ENCODE assay signal across 25 cellular contexts in genomic region chr1:48222501-48223242, GRCh38. TPM values are rescaled to one million over a fixed set of nuclear protein-coding genes. Genes with fewer than 3 reads are reported as not detected.
A peak's percentile ranks its signal among the peaks of the same experiment; 100 is the strongest.
DNase-seq lines count a peak whose midpoint lies in the region; ATAC-seq and TF ChIP-seq lines count a peak whose summit lies in the region.
"Had no signal": no experiment of that assay in that cellular context is flagged by ENCODE, and none has a peak within 500 bp of the region (broad histone marks: within the 10 kb centered on the region; RNA-seq: fewer than 3 reads in every experiment).

Gene SLC5A9, plus strand, starts transcription at chr1:48222716. Its CDS starts 21 bp downstream, at chr1:48222737.

- TF ChIP-seq CTCF in Peyer's patch (IDR thresholded peaks at IDR 0.05) (peak in 1 of 6 experiments; percentile 9), lower lobe of right lung (IDR thresholded peaks at IDR 0.05) (no peak), transverse colon (IDR thresholded peaks at IDR 0.05) (no peak)

- TF ChIP-seq POLR2A in Peyer's patch (IDR thresholded peaks at IDR 0.05): peak; percentile 75 to 78
- TF ChIP-seq POLR2A in transverse colon (IDR thresholded peaks at IDR 0.05): no peak

- H3K9me3 Mint-ChIP-seq in immature natural killer cell: no peaks in the 10 kb centered on the region
- H3K9me3 Mint-ChIP-seq: stimulated activated naive B cell treated with anti-CD40 and anti-IgM and Interleukin-4, amounts not matched to agents 10 μg/mL and 1 μg/mL and 100 μg/mL, for 72 hours had no signal

- no peaks in the 10 kb centered on the region for H3K36me3 ChIP-seq in Peyer's patch
- H3K36me3 ChIP-seq in lower lobe of right lung: no peaks in the 10 kb centered on the region
- H3K36me3 ChIP-seq in transverse colon: no peaks in the 10 kb centered on the region
- H3K36me3 ChIP-seq: brain microvascular endothelial cell, right atrium auricular region, SJSA1 had no signal

- peaks cover 0 to 1% (median 0%) of the 10 kb centered on the region in 3 donors for H3K27me3 Mint-ChIP-seq in immature natural killer cell (ENCODE audit: low read depth in 3 of 3)

- peaks cover 0 to 4% (median 0%) of the 10 kb centered on the region in 3 donors for H3K36me3 Mint-ChIP-seq in immature natural killer cell

- DNase-seq in Peyer's patch (peak in 2 of 3 donors; percentile 77), immature natural killer cell (no peak), lower lobe of right lung (no peak), transverse colon (peak; percentile 35), hippocampal formation (lab: John Stamatoyannopoulos, UW) (no peak)
- DNase-seq: activated CD8-positive, alpha-beta T cell treated with anti-CD3 and anti-CD28 coated beads, Interleukin-2, amount 10 ng/mL, durations not matched to agents 7 days and 5 days; activated gamma-delta T cell; brain microvascular endothelial cell; DMS 273 treated with DMSO at 0.1 percent for 48 hours; effector CD8-positive, alpha-beta T cell; foreskin fibroblast; KBM-7; MM.1S; NCI-H146; nucleus accumbens; stimulated activated CD4-positive, alpha-beta T cell treated with anti-CD3 and anti-CD28 coated beads, Interleukin-12 subunit alpha, Interleukin-12 subunit beta, amount 100 ng/mL, for 4 hours; stimulated activated CD4-positive, alpha-beta T cell treated with anti-CD3 and anti-CD28 coated beads, Interleukin-4, amount 100 ng/mL, for 24 hours; stimulated activated naive B cell treated with anti-CD40 and anti-IgM and Interleukin-4, amounts not matched to agents 10 μg/mL and 1 μg/mL and 100 μg/mL, for 72 hours; T-helper 1 cell had no signal

- intact Hi-C loops in lower lobe of right lung (cut with DNase I) (no loop called here), transverse colon (cut with DNase I; ENCODE audit: low total_unique reads) (no loop called here)

- H3K27ac Mint-ChIP-seq in immature natural killer cell: peak within 1 kb of the TSS in 4 of 6 donors; percentile 1 to 51 (median 15)
- H3K27ac Mint-ChIP-seq: activated CD8-positive, alpha-beta T cell treated with anti-CD3 and anti-CD28 coated beads, Interleukin-2, amount 10 ng/mL, durations not matched to agents 7 days and 5 days; stimulated activated naive B cell treated with anti-CD40 and anti-IgM and Interleukin-4, amounts not matched to agents 10 μg/mL and 1 μg/mL and 100 μg/mL, for 72 hours had no signal

- no peak within 1 kb of the TSS for H3K4me3 Mint-ChIP-seq in immature natural killer cell
- H3K4me3 Mint-ChIP-seq: activated CD8-positive, alpha-beta T cell treated with anti-CD3 and anti-CD28 coated beads, Interleukin-2, amount 10 ng/mL, durations not matched to agents 7 days and 5 days; stimulated activated naive B cell treated with anti-CD40 and anti-IgM and Interleukin-4, amounts not matched to agents 10 μg/mL and 1 μg/mL and 100 μg/mL, for 72 hours had no signal

- WGBS in transverse colon (ENCODE audit: low coverage in 1 of 2), 2 donors: 77 to 85% methylated on average over 2 to 8 of the region's 8 CpGs

- H3K27ac ChIP-seq in Peyer's patch: peak within 1 kb of the TSS in 3 of 4 donors; percentile 79 to 95 (median 90)
- H3K27ac ChIP-seq in lower lobe of right lung: no peak within 1 kb of the TSS
- H3K27ac ChIP-seq in transverse colon: peak within 1 kb of the TSS in 1 of 4 donors; percentile 49
- H3K27ac ChIP-seq: brain microvascular endothelial cell, right atrium auricular region, SJSA1 had no signal

- in situ Hi-C loops in transverse colon (cut with MboI; ENCODE audit: low pct_ligation_motif_present in 1 of 4, low pct_unique_long_range_greater_than_20kb in 1 of 4, low sequenced_read_pairs in 3 of 4): loop anchor here in 2 of 4 donors (25.0 kb wide), 2 partner anchors 110 to 485 kb away; no protein-coding TSS in a partner anchor

- peaks cover 0 to 10% (median 7%) of the 10 kb centered on the region in 4 donors for H3K4me1 ChIP-seq in Peyer's patch
- H3K4me1 ChIP-seq in lower lobe of right lung: peaks cover 8% of the 10 kb centered on the region
- H3K4me1 ChIP-seq in transverse colon: peaks cover 6 to 17% (median 9%) of the 10 kb centered on the region in 4 donors
- H3K4me1 ChIP-seq: right atrium auricular region, SJSA1 had no signal

- H3K9me3 ChIP-seq in Peyer's patch (no peaks in the 10 kb centered on the region), lower lobe of right lung (no peaks in the 10 kb centered on the region), transverse colon (no peaks in the 10 kb centered on the region)
- H3K9me3 ChIP-seq: right atrium auricular region, SJSA1 had no signal

- H3K27me3 ChIP-seq in Peyer's patch (no peaks in the 10 kb centered on the region), lower lobe of right lung (ENCODE audit: low read depth) (no peaks in the 10 kb centered on the region), transverse colon (no peaks in the 10 kb centered on the region)
- H3K27me3 ChIP-seq: brain microvascular endothelial cell, right atrium auricular region had no signal

- H3K4me3 ChIP-seq in Peyer's patch (peak within 1 kb of the TSS in 3 of 4 donors; percentile 12 to 57 (median 47)), lower lobe of right lung (no peak within 1 kb of the TSS), transverse colon (no peak within 1 kb of the TSS)
- H3K4me3 ChIP-seq: right atrium auricular region, SJSA1 had no signal

- H3K4me1 Mint-ChIP-seq in immature natural killer cell: peaks cover 7 to 13% of the 10 kb centered on the region in 2 donors

- no peak for TF ChIP-seq EP300 in transverse colon (IDR thresholded peaks at IDR 0.05; ENCODE audit: low read depth)

- ATAC-seq in lower lobe of right lung: peak; percentile 6 to 61
- no peak for ATAC-seq in HG03432 (IDR thresholded peaks at IDR 0.05; ENCODE audit: unreplicated experiment)
- ATAC-seq in HG02623 (IDR thresholded peaks at IDR 0.05; ENCODE audit: unreplicated experiment): no peak
- ATAC-seq: activated CD8-positive, alpha-beta T cell treated with anti-CD3 and anti-CD28 coated beads, Interleukin-2, amount 10 ng/mL, durations not matched to agents 7 days and 5 days; stimulated activated naive B cell treated with anti-CD40 and anti-IgM and Interleukin-4, amounts not matched to agents 10 μg/mL and 1 μg/mL and 100 μg/mL, for 72 hours had no signal

RNA-seq across cellular contexts. Expression of gene SLC5A9, which starts in this region (rescaled TPM):
- total RNA-seq in Peyer's patch: 100 to 1,000 TPM in 3 of 4 donors, 1 to 10 TPM in 1; 8.3 to 272 (median 210) TPM
- not detected for polyA plus RNA-seq in immature natural killer cell
- 8.2 TPM for total RNA-seq in lower lobe of right lung
- total RNA-seq in transverse colon: 10 to 100 TPM in 1 of 4 donors, 1 to 10 TPM in 2, not detected in 1; 2.2 to 15.2 (median 3.0) TPM
- total RNA-seq: activated CD8-positive, alpha-beta T cell treated with anti-CD3 and anti-CD28 coated beads, Interleukin-2, amount 10 ng/mL, durations not matched to agents 7 days and 5 days; right atrium auricular region; RPMI7951; SJSA1; temporal lobe had no signal

Comparison
In these comparisons a context has a peak if more than half of its experiments do, and no peak if none do; other contexts are left out.
1. DNase-seq: peak in Peyer's patch (2 of 3) and transverse colon (single experiment); none in immature natural killer cell (0 of 3), lower lobe of right lung (single experiment) and hippocampal formation (0 of 2).
2. H3K4me3 ChIP-seq: peak in Peyer's patch (3 of 4); none in lower lobe of right lung (single experiment) and transverse colon (0 of 4).
3. ATAC-seq: peak in lower lobe of right lung (2 of 2); none in HG03432 (single experiment) and HG02623 (single experiment).